ENCODE assay signal across 10 cellular contexts in the genomic region with DNA sequence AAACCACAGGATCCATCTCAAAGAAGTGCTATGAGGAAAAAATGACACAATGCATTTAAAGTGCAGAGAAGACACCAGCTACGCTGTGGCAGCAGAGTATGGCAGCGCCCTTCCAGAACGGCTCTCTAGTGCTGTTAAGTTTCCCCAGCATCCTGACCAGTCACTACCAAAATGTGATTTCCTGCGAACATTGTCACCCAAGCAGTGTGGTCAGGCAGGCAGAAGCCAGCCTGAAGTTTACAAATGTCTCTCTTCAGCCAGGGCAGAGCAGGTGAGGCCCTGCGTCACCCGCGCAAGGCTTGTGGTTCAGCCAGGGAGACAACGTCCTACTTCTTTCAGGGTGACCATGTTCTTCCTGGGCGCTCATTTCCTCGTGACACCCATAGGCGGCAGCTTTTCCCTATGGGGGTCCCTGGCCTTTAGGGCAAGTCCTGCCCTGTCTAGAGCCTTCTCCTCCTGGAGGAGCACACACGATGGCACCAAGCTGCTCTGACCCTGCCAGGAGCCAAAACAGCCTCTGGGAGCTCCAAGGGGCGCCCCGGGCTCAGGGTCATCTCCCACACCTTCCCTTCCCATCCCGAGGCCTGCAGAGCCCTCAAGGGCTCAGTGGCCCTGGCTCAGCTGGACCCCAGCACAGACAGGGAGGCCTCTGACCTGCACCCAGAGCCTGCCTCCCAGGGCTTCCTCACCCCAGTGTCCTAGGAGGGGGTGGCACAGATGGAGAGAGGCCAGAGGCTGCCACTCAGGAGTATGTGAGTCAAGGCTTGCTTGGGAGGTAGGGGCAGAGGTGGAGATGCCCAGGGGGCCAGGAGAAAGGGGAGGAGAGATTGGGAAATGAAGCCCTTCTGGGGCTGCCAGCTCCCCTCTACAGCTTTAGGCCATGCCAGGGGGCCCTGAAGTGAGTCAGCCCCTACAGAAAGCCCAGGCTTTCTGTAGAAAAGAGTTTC. TPM values are rescaled to one million over a fixed set of nuclear protein-coding genes. Genes with fewer than 3 reads are reported as not detected.
DNase-seq lines count a peak whose midpoint lies in the region; ATAC-seq and TF ChIP-seq lines count a peak whose summit lies in the region.
"Had no signal": no experiment of that assay in that cellular context is flagged by ENCODE, and none has a peak within 500 bp of the region (broad histone marks: within the 10 kb centered on the region; RNA-seq: fewer than 3 reads in every experiment).

No MANE protein-coding gene starts in this region.

- H3K27me3 ChIP-seq in tibial nerve (no peaks in the 10 kb centered on the region), HAP-1 (ENCODE audit: low read depth) (no peaks in the 10 kb centered on the region)
- H3K27me3 ChIP-seq: SJSA1 had no signal

- TF ChIP-seq EP300 in tibial nerve (IDR thresholded peaks at IDR 0.05), result no peak

- peak overlapping the region; percentile 87 to 98 (median 94) for H3K27ac ChIP-seq in tibial nerve
- H3K27ac ChIP-seq: SJSA1 had no signal

- TF ChIP-seq CTCF in tibial nerve (IDR thresholded peaks at IDR 0.05), result no peak

- peak; percentile 39 to 59 for ATAC-seq in naive thymus-derived CD8-positive, alpha-beta T cell

- H3K9me3 ChIP-seq in tibial nerve (no peaks in the 10 kb centered on the region), HAP-1 (no peaks in the 10 kb centered on the region)
- H3K9me3 ChIP-seq: SJSA1 had no signal

- TF ChIP-seq POLR2A in tibial nerve (IDR thresholded peaks at IDR 0.05), result no peak

- H3K36me3 ChIP-seq in tibial nerve (no peaks in the 10 kb centered on the region), HAP-1 (replicated peaks) (no peaks in the 10 kb centered on the region)
- H3K36me3 ChIP-seq: SJSA1 had no signal

- POLR2A ChIA-PET in naive thymus-derived CD8-positive, alpha-beta T cell (lab: Charles Lee), result interaction anchor here (1.0 to 4.4 kb wide), 9 partner anchors 7 to 70 kb away, joined by 3 to 64 read pairs (median 6); partner anchors contain the start of genes NFKBIA and PSMA6

- no peak overlapping the region for H3K4me3 ChIP-seq in tibial nerve
- no peak overlapping the region for H3K4me3 ChIP-seq in HAP-1
- H3K4me3 ChIP-seq: coronary artery, SJSA1 had no signal

- H3K4me1 Mint-ChIP-seq in naive thymus-derived CD8-positive, alpha-beta T cell, result peaks cover 18 to 41% (median 30%) of the 10 kb centered on the region in 4 donors

- H3K27ac Mint-ChIP-seq in naive thymus-derived CD8-positive, alpha-beta T cell, result peak overlapping the region; percentile 89 to 96 (median 92)

- 86 to 87% methylated on average over 15 of the region's 15 CpGs for WGBS in tibial nerve, 2 donors

- no peaks in the 10 kb centered on the region for H3K9me3 Mint-ChIP-seq in naive thymus-derived CD8-positive, alpha-beta T cell

- peak overlapping the region in 9 of 10 donors; percentile 22 to 77 (median 52) for H3K4me3 Mint-ChIP-seq in naive thymus-derived CD8-positive, alpha-beta T cell

- in situ Hi-C loops in HAP-1 (cut with MboI; ENCODE audit: low sequenced_read_pairs), result no loop called here

- no peaks in the 10 kb centered on the region for H3K27me3 Mint-ChIP-seq in naive thymus-derived CD8-positive, alpha-beta T cell

- H3K4me1 ChIP-seq in tibial nerve, result peaks cover 17 to 75% (median 62%) of the 10 kb centered on the region in 4 donors
- peaks cover 15% of the 10 kb centered on the region for H3K4me1 ChIP-seq in HAP-1
- H3K4me1 ChIP-seq: SJSA1 had no signal

- no peaks in the 10 kb centered on the region for H3K36me3 Mint-ChIP-seq in naive thymus-derived CD8-positive, alpha-beta T cell

- DNase-seq in activated T-cell treated with anti-CD3 and anti-CD28 coated beads for 48 hours (ENCODE audit: low read depth) (peak; percentile 44), activated T-cell treated with anti-CD3 and anti-CD28 coated beads for 4 hours (no peak), activated gamma-delta T cell treated with Interleukin-2 at 50 U/mL for 16 hours (peak; percentile 26), tibial nerve (ENCODE audit: low spot score in 2 of 2) (no peak), AG08395 (ENCODE audit: low spot score) (no peak), cortex of kidney (lab: John Stamatoyannopoulos, UW) (no peak), HAP-1 (ENCODE audit: low spot score in 2 of 2) (no peak)
- peak in 2 of 10 donors; percentile 9 to 37 for DNase-seq in naive thymus-derived CD8-positive, alpha-beta T cell

RNA-seq across cellular contexts. Expression of gene PSMA6, which starts 41.9 kb away (rescaled TPM):
- total RNA-seq in naive thymus-derived CD8-positive, alpha-beta T cell, result 100 to 1,000 TPM; 104 to 126 TPM
- polyA plus RNA-seq in naive thymus-derived CD8-positive, alpha-beta T cell, result 100 to 1,000 TPM; 256 to 378 (median 273) TPM
- total RNA-seq in tibial nerve, result 100 to 1,000 TPM in 1 of 4 donors, 10 to 100 TPM in 3; 65.3 to 129 (median 87.7) TPM

Comparison
In these comparisons a context has a peak if more than half of its experiments do, and no peak if none do; other contexts are left out.
1. DNase-seq: peak in activated T-cell treated with anti-CD3 and anti-CD28 coated beads for 48 hours (single experiment) and activated gamma-delta T cell treated with Interleukin-2 at 50 U/mL for 16 hours (single experiment); none in activated T-cell treated with anti-CD3 and anti-CD28 coated beads for 4 hours (single experiment), tibial nerve (0 of 2), AG08395 (single experiment), cortex of kidney (single experiment) and HAP-1 (0 of 2).